ENCODE assay signal across 8 cellular contexts in the genomic region with DNA sequence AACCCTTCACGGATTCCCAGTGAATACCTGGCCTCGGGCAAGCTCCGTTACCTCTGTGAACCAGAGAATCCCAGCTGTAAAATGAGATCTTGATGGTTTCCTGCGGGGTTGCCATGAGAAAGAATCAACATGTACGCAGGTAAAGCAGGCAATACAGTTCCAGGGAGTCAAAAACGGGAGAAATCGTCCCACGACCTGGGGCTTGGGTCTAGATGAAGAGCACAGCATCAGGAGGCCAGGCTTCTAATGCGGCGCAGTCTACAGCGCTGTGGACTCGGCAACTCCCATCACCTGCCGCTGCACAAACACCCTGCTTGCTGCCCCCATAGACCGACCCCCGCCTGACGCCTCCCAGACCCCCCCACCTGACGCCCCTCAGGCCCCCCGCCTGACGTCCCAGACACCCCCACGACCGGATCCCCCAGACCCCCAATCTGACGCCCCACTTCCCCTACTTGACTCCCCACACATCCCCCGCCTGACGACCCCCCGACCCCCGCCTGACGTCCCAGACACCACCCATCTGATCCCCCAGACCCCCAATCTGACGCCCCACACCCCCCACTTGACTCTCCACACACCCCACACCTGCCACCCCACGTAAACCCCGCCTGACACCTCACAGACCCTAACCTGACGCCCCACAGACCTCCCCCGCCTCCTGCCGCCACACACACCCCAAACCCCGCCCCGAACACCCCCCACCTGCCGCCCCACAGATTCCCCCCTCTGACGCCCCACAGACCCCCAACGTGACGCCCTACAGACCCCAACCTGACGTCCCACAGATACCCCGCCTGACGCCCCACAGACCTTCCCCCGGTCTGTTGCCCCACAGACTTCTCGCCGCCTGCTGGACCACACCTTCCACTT. TPM values are rescaled to one million over a fixed set of nuclear protein-coding genes. Genes with fewer than 3 reads are reported as not detected.
A peak's percentile ranks its signal among the peaks of the same experiment; 100 is the strongest.
DNase-seq lines count a peak whose midpoint lies in the region; ATAC-seq and TF ChIP-seq lines count a peak whose summit lies in the region.

No MANE protein-coding gene starts in this region.

- in situ Hi-C loops in KBM-7 (cut with MboI; ENCODE audit: low pct_unique_long_range_greater_than_20kb, low sequenced_read_pairs) = no loop called here

- H3K27ac ChIP-seq in lung (ENCODE audit: low read depth in 1 of 2, low read length in 1 of 2) = peak overlapping the region; percentile 30 to 86
- no peak overlapping the region for H3K27ac ChIP-seq in urinary bladder (ENCODE audit: low read depth)

- ATAC-seq in lung (ENCODE audit: insufficient read depth, low FRiP score) (no peak), GM18907 (IDR thresholded peaks at IDR 0.05; ENCODE audit: unreplicated experiment) (no peak)

- peaks cover 10 to 12% of the 10 kb centered on the region in 2 donors for H3K4me1 ChIP-seq in lung (ENCODE audit: control insufficient read depth in 2 of 2, insufficient read depth in 2 of 2, low read length in 2 of 2)
- peaks cover 5% of the 10 kb centered on the region for H3K4me1 ChIP-seq in urinary bladder (ENCODE audit: insufficient read depth)

- 11 to 17% methylated on average over 32 to 45 of the region's 45 CpGs for WGBS in lung, 2 donors
- WGBS in urinary bladder = 5% methylated on average over 45 of the region's 45 CpGs

- DNase-seq in GM06990 (ENCODE audit: extremely low read depth, insufficient read length) (peak; percentile 11), NCI-H345 treated with DMSO at 0.1 percent for 48 hours (lab: John Stamatoyannopoulos, UW; ENCODE audit: unreplicated experiment) (peak; percentile 25), choroid plexus epithelial cell (ENCODE audit: low read depth) (peak; percentile 22), lung (ENCODE audit: low spot score) (no peak), LoVo (ENCODE audit: low spot score) (no peak), KBM-7 (no peak)

- peak overlapping the region; percentile 79 for H3K4me3 ChIP-seq in GM06990 (replicated peaks; ENCODE audit: low read depth, low read length)
- peak overlapping the region; percentile 68 for H3K4me3 ChIP-seq in choroid plexus epithelial cell (ENCODE audit: low read depth, low read length)
- peak overlapping the region; percentile 27 for H3K4me3 ChIP-seq in lung
- H3K4me3 ChIP-seq in urinary bladder (ENCODE audit: low read depth, low read length) = peak overlapping the region; percentile 55

- no peaks in the 10 kb centered on the region for H3K9me3 ChIP-seq in lung (ENCODE audit: control insufficient read depth in 2 of 2, insufficient read depth in 1 of 2, low read length in 1 of 2)

- H3K27me3 ChIP-seq in GM06990 (replicated peaks; ENCODE audit: control insufficient read depth, insufficient read depth, low read length) (no peaks in the 10 kb centered on the region), lung (ENCODE audit: control insufficient read depth, insufficient read depth) (no peaks in the 10 kb centered on the region)

- H3K36me3 ChIP-seq in GM06990 (ENCODE audit: control insufficient read depth, insufficient read depth, low read length) (no peaks in the 10 kb centered on the region; the same call in 1 of the 2 replicates), lung (ENCODE audit: control insufficient read depth in 2 of 2, insufficient read depth in 2 of 2, low read length in 2 of 2) (peaks cover 0 to 9% of the 10 kb centered on the region in 2 donors), urinary bladder (ENCODE audit: insufficient read depth) (peaks cover 3% of the 10 kb centered on the region)

- TF ChIP-seq CTCF in GM06990 (IDR thresholded peaks at IDR 0.05; ENCODE audit: insufficient read depth, low read length, poor library complexity, severe bottlenecking) (no peak), choroid plexus epithelial cell (conservative IDR thresholded peaks at IDR 0.05; ENCODE audit: low read depth, low read length) (no peak), lung (IDR thresholded peaks at IDR 0.05; ENCODE audit: control extremely low read depth, extremely low read depth) (no peak)

RNA-seq across cellular contexts. Expression of a gene that starts 0.6 kb away (rescaled TPM):
- 10 to 100 TPM in 1 of 2 donors, 1 to 10 TPM in 1; 8.6 to 10.4 TPM for total RNA-seq in lung
- 1 to 10 TPM; 6.9 to 7.6 TPM for polyA plus RNA-seq in lung
- total RNA-seq in urinary bladder = 14.6 TPM
- 6.5 TPM for polyA plus RNA-seq in urinary bladder

RNA-seq across cellular contexts. Expression of a gene that starts 3.4 kb away (rescaled TPM):
- total RNA-seq in lung (10 to 100 TPM in 1 of 2 donors, 1 to 10 TPM in 1; 8.7 to 17.5 TPM), urinary bladder (18.0 TPM)
- polyA plus RNA-seq in lung (1 to 10 TPM; 4.7 to 7.8 TPM), urinary bladder (7.9 TPM)

RNA-seq across cellular contexts. Expression of a gene that starts 54.8 kb away (rescaled TPM):
- total RNA-seq in lung (10 to 100 TPM; 17.5 to 32.9 TPM), urinary bladder (6.9 TPM)
- polyA plus RNA-seq in lung (10 to 100 TPM in 1 of 2 donors, 1 to 10 TPM in 1; 6.0 to 32.4 TPM), urinary bladder (3.8 TPM)

Comparison
In these comparisons a context has a peak if more than half of its experiments do, and no peak if none do; other contexts are left out.
1. DNase-seq: peak in GM06990 (single experiment), NCI-H345 treated with DMSO at 0.1 percent for 48 hours (single experiment) and choroid plexus epithelial cell (single experiment); none in lung (single experiment), LoVo (single experiment) and KBM-7 (single experiment).
2. H3K4me3 ChIP-seq: peak in every context shown above with its lines; median percentile 79 in GM06990; 68 in choroid plexus epithelial cell; 55 in urinary bladder; 27 in lung.